Comparison of ENCODE assay signal across 2 cellular contexts in genomic region chr10:107280293-107280692, GRCh38.
TF ChIP-seq lines count a peak whose summit lies in the region.

No MANE protein-coding gene starts in this region.

TF ChIP-seq in SK-N-SH treated with all-trans-retinoic acid at 6 μM for 48 hours, 23 proteins besides CTCF, POLR2A, EP300 and RAD21 (continued from another document):
- TF ChIP-seq, protein P1, sequence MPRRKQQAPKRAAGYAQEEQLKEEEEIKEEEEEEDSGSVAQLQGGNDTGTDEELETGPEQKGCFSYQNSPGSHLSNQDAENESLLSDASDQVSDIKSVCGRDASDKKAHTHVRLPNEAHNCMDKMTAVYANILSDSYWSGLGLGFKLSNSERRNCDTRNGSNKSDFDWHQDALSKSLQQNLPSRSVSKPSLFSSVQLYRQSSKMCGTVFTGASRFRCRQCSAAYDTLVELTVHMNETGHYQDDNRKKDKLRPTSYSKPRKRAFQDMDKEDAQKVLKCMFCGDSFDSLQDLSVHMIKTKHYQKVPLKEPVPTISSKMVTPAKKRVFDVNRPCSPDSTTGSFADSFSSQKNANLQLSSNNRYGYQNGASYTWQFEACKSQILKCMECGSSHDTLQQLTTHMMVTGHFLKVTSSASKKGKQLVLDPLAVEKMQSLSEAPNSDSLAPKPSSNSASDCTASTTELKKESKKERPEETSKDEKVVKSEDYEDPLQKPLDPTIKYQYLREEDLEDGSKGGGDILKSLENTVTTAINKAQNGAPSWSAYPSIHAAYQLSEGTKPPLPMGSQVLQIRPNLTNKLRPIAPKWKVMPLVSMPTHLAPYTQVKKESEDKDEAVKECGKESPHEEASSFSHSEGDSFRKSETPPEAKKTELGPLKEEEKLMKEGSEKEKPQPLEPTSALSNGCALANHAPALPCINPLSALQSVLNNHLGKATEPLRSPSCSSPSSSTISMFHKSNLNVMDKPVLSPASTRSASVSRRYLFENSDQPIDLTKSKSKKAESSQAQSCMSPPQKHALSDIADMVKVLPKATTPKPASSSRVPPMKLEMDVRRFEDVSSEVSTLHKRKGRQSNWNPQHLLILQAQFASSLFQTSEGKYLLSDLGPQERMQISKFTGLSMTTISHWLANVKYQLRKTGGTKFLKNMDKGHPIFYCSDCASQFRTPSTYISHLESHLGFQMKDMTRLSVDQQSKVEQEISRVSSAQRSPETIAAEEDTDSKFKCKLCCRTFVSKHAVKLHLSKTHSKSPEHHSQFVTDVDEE (CRISPR knock-in tag; IDR thresholded peaks at IDR 0.05): no peak
- TF ChIP-seq, protein P2, sequence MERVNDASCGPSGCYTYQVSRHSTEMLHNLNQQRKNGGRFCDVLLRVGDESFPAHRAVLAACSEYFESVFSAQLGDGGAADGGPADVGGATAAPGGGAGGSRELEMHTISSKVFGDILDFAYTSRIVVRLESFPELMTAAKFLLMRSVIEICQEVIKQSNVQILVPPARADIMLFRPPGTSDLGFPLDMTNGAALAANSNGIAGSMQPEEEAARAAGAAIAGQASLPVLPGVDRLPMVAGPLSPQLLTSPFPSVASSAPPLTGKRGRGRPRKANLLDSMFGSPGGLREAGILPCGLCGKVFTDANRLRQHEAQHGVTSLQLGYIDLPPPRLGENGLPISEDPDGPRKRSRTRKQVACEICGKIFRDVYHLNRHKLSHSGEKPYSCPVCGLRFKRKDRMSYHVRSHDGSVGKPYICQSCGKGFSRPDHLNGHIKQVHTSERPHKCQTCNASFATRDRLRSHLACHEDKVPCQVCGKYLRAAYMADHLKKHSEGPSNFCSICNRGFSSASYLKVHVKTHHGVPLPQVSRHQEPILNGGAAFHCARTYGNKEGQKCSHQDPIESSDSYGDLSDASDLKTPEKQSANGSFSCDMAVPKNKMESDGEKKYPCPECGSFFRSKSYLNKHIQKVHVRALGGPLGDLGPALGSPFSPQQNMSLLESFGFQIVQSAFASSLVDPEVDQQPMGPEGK (CRISPR knock-in tag; IDR thresholded peaks at IDR 0.05; ENCODE audit: borderline replicate concordance): no peak
- TF ChIP-seq ISL1 (CRISPR knock-in tag; IDR thresholded peaks at IDR 0.05): peak; percentile 44; the same call in 1 of the 2 replicates
- TF ChIP-seq, protein P3, sequence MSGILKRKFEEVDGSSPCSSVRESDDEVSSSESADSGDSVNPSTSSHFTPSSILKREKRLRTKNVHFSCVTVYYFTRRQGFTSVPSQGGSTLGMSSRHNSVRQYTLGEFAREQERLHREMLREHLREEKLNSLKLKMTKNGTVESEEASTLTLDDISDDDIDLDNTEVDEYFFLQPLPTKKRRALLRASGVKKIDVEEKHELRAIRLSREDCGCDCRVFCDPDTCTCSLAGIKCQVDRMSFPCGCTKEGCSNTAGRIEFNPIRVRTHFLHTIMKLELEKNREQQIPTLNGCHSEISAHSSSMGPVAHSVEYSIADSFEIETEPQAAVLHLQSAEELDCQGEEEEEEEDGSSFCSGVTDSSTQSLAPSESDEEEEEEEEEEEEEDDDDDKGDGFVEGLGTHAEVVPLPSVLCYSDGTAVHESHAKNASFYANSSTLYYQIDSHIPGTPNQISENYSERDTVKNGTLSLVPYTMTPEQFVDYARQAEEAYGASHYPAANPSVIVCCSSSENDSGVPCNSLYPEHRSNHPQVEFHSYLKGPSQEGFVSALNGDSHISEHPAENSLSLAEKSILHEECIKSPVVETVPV (CRISPR knock-in tag; IDR thresholded peaks at IDR 0.05): no peak
TF ChIP-seq in SK-N-SH treated with all-trans-retinoic acid at 6 μM for 48 hours: peak in this region for 1.

TF ChIP-seq in SK-N-SH, 30 proteins besides CTCF, POLR2A, EP300 and RAD21 (continued from another document):
- TF ChIP-seq REST (IDR thresholded peaks at IDR 0.05; ENCODE audit: low read depth, low read length) (no peak), NFIC (IDR thresholded peaks at IDR 0.05; ENCODE audit: borderline replicate concordance) (no peak)
TF ChIP-seq in SK-N-SH: peak in this region for 0.
